22 cellular contexts compared by ENCODE assay signal in the genomic region with DNA sequence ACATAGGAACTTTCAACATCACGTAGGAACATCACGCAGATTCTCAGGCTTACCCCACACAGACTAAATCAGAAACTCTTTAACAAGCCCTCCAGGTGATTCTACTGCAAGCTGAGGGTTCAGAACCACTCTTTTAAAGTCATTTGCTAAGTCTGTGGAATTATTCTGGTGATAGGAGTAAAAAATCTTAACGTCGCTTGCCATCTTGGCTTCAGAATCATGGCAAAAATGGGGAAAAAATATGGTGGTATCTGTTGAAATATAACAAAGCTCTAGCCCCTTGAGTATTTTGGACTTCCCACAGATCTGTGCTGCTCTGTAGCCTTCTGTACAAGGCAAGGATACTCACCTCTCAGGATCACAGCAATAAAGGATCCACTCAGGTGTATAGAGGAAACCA. TPM values are rescaled to one million over a fixed set of nuclear protein-coding genes. Genes with fewer than 3 reads are reported as not detected.
DNase-seq lines count a peak whose midpoint lies in the region; ATAC-seq and TF ChIP-seq lines count a peak whose summit lies in the region.
"Had no signal": no experiment of that assay in that cellular context is flagged by ENCODE, and none has a peak within 500 bp of the region (broad histone marks: within the 10 kb centered on the region; RNA-seq: fewer than 3 reads in every experiment).

No MANE protein-coding gene starts in this region.

- intact Hi-C loops in heart right ventricle (cut with DNase I) (loop anchor here in 1 of 10 donors (5.0 kb wide), 1 partner anchor 74 kb away; no protein-coding TSS in a partner anchor), left cardiac atrium (cut with DNase I) (no loop called here), uterus (cut with DNase I; ENCODE audit: low total_unique reads) (no loop called here)

- ATAC-seq in heart right ventricle = no peak
- no peak for ATAC-seq in left cardiac atrium
- no peak for ATAC-seq in GM21515 (IDR thresholded peaks at IDR 0.05; ENCODE audit: unreplicated experiment)
- ATAC-seq: HepG2; stimulated activated memory B cell treated with anti-CD40 and anti-IgM and Interleukin-4, amounts not matched to agents 10 μg/mL and 1 μg/mL and 100 μg/mL, for 72 hours had no signal

- TF ChIP-seq POLR2A in uterus (IDR thresholded peaks at IDR 0.05) (no peak), Peyer's patch (IDR thresholded peaks at IDR 0.05) (no peak)

- 97% methylated on average over 4 of the region's 4 CpGs for WGBS in heart right ventricle, 2 donors
- WGBS in neuronal stem cell (ENCODE audit: extremely low coverage in 2 of 2, insufficient read length in 2 of 2, insufficient replicate concordance in 1 of 2), 2 donors = no CpG with 5 or more reads among the region's 4 CpGs

- H4K8ac ChIP-seq in neuronal stem cell (ENCODE audit: low read depth, low read length) = no peak overlapping the region

- no peaks in the 10 kb centered on the region for H3K9me3 ChIP-seq in heart right ventricle
- peaks cover 0 to 3% of the 10 kb centered on the region in 2 donors for H3K9me3 ChIP-seq in neuronal stem cell (replicated peaks in 1 of 2; ENCODE audit: control insufficient read depth in 2 of 2, insufficient read depth in 1 of 2, low read depth in 1 of 2, low read length in 2 of 2)
- H3K9me3 ChIP-seq in uterus = no peaks in the 10 kb centered on the region
- no peaks in the 10 kb centered on the region for H3K9me3 ChIP-seq in Peyer's patch
- H3K9me3 ChIP-seq: colonic mucosa, SJSA1, thyroid gland had no signal

- no peak overlapping the region for H3K14ac ChIP-seq in neuronal stem cell (ENCODE audit: low read length)

- no peak overlapping the region for H2BK15ac ChIP-seq in neuronal stem cell (ENCODE audit: low read length)

- no peaks in the 10 kb centered on the region for H3K79me1 ChIP-seq in neuronal stem cell (ENCODE audit: low read depth, low read length)

- H3K4me1 ChIP-seq in heart right ventricle (peaks cover 24 to 100% (median 95%) of the 10 kb centered on the region in 9 donors), neuronal stem cell (ENCODE audit: control insufficient read depth in 2 of 2, insufficient read depth in 1 of 2, low read depth in 1 of 2, low read length in 2 of 2) (peaks cover 10 to 13% of the 10 kb centered on the region in 2 donors), uterus (peaks cover 27 to 51% of the 10 kb centered on the region in 2 donors), Peyer's patch (peaks cover 0 to 70% (median 9%) of the 10 kb centered on the region in 4 donors)
- H3K4me1 ChIP-seq: colonic mucosa had no signal

- H2BK12ac ChIP-seq in neuronal stem cell (ENCODE audit: low read length) = no peak overlapping the region

- H3K18ac ChIP-seq in neuronal stem cell (ENCODE audit: low read length) = no peak overlapping the region

- H3K4me3 ChIP-seq in heart right ventricle = no peak overlapping the region
- no peak overlapping the region for H3K4me3 ChIP-seq in brain microvascular endothelial cell (ENCODE audit: low read depth, low read length)
- no peak overlapping the region for H3K4me3 ChIP-seq in neuronal stem cell (ENCODE audit: low read length in 2 of 2)
- no peak overlapping the region for H3K4me3 ChIP-seq in uterus
- no peak overlapping the region for H3K4me3 ChIP-seq in Peyer's patch
- H3K4me3 ChIP-seq: colonic mucosa, neural progenitor cell, SJSA1, thyroid gland had no signal

- H2BK5ac ChIP-seq in neuronal stem cell (ENCODE audit: low read length) = no peak overlapping the region

- no peaks in the 10 kb centered on the region for H3K27me3 ChIP-seq in heart right ventricle
- no peaks in the 10 kb centered on the region for H3K27me3 ChIP-seq in brain microvascular endothelial cell (replicated peaks)
- no peaks in the 10 kb centered on the region for H3K27me3 ChIP-seq in neuronal stem cell (ENCODE audit: control insufficient read depth in 3 of 3, insufficient read depth in 3 of 3, low read depth in 1 of 3, low read length in 3 of 3)
- no peaks in the 10 kb centered on the region for H3K27me3 ChIP-seq in uterus
- H3K27me3 ChIP-seq in Peyer's patch = no peaks in the 10 kb centered on the region
- H3K27me3 ChIP-seq: colonic mucosa, neural progenitor cell, SJSA1, thyroid gland had no signal

- H3K36me3 ChIP-seq in heart right ventricle (peaks cover 0 to 22% (median 0%) of the 10 kb centered on the region in 9 donors), brain microvascular endothelial cell (replicated peaks) (peaks cover 3% of the 10 kb centered on the region), neuronal stem cell (replicated peaks in 1 of 2; ENCODE audit: control insufficient read depth in 2 of 2, insufficient read depth in 2 of 2, low read length in 2 of 2) (peaks cover 2 to 5% of the 10 kb centered on the region in 2 donors), uterus (no peaks in the 10 kb centered on the region), Peyer's patch (no peaks in the 10 kb centered on the region)
- H3K36me3 ChIP-seq: colonic mucosa, neural progenitor cell, thyroid gland had no signal

- H3K4ac ChIP-seq in neuronal stem cell (ENCODE audit: low read length) = no peak overlapping the region

- in situ Hi-C loops in brain microvascular endothelial cell (cut with HindIII; ENCODE audit: low pct_ligation_motif_present, low sequenced_read_pairs) = no loop called here

- peak overlapping the region; percentile 54 for H3K9ac ChIP-seq in neuronal stem cell (ENCODE audit: low read depth, low read length, poor library complexity)
- H3K9ac ChIP-seq: neural progenitor cell had no signal

- no peak overlapping the region for H2BK120ac ChIP-seq in neuronal stem cell (ENCODE audit: low read depth, low read length)

- no peak overlapping the region for H3K23ac ChIP-seq in neuronal stem cell (ENCODE audit: low read depth, low read length, poor library complexity)

- H3K4me2 ChIP-seq in neuronal stem cell (ENCODE audit: insufficient read depth, low read length, poor library complexity, severe bottlenecking) = no peak overlapping the region
- H3K4me2 ChIP-seq: neural progenitor cell had no signal

- H2AFZ ChIP-seq in neuronal stem cell (ENCODE audit: low read length) = no peak overlapping the region
- H2AFZ ChIP-seq: neural progenitor cell had no signal

- no peak overlapping the region for H2AK5ac ChIP-seq in neuronal stem cell (ENCODE audit: low read depth, low read length)

- DNase-seq in heart right ventricle (no peak), left cardiac atrium (no peak), brain microvascular endothelial cell (no peak), neuronal stem cell (ENCODE audit: low spot score) (no peak), uterus (no peak), SIG-M5 (lab: John Stamatoyannopoulos, UW) (no peak), Peyer's patch (no peak)
- DNase-seq: activated CD4-positive, alpha-beta memory T cell treated with anti-CD3 and anti-CD28 coated beads, Interleukin-2, amount 10 ng/mL, durations not matched to agents 7 days and 5 days; activated naive CD4-positive, alpha-beta T cell treated with anti-CD3 and anti-CD28 coated beads for 36 hours; activated T-cell treated with anti-CD3 and anti-CD28 coated beads, Interleukin-2, amount 50 U/mL, for 24 hours; colonic mucosa; mesendoderm; NCI-H146; NCI-H748 treated with DMSO at 0.1 percent for 48 hours; thyroid gland; WERI-Rb-1 had no signal

- peak overlapping the region in 6 of 10 donors; percentile 37 to 58 (median 50) for H3K27ac ChIP-seq in heart right ventricle
- H3K27ac ChIP-seq in brain microvascular endothelial cell = peak overlapping the region; percentile 43
- H3K27ac ChIP-seq in neuronal stem cell (replicated peaks; ENCODE audit: low read length) = no peak overlapping the region
- peak overlapping the region; percentile 79 to 93 for H3K27ac ChIP-seq in uterus
- H3K27ac ChIP-seq in Peyer's patch = peak overlapping the region in 1 of 4 donors; percentile 23
- H3K27ac ChIP-seq: C4-2B, colonic mucosa, neural progenitor cell, WERI-Rb-1 had no signal

- H4K91ac ChIP-seq in neuronal stem cell (ENCODE audit: low read depth, low read length, poor library complexity) = no peak overlapping the region

- TF ChIP-seq CTCF in heart right ventricle (IDR thresholded peaks at IDR 0.05) (no peak), brain microvascular endothelial cell (IDR thresholded peaks at IDR 0.05; ENCODE audit: low read depth, low read length, missing control alignments) (no peak), uterus (IDR thresholded peaks at IDR 0.05) (no peak), Peyer's patch (IDR thresholded peaks at IDR 0.05) (no peak)

RNA-seq across cellular contexts. Expression of gene FOXO3, which starts 17.4 kb away (rescaled TPM):
- total RNA-seq in heart right ventricle = 10 to 100 TPM; 29.4 to 52.6 (median 37.7) TPM
- polyA plus RNA-seq in heart right ventricle = 10 to 100 TPM; 16.8 to 19.3 TPM
- total RNA-seq in left cardiac atrium = 10 to 100 TPM; 34.0 to 38.6 TPM
- polyA plus RNA-seq in neuronal stem cell (2013, experiment 1 of 2) = 15.5 TPM
- 16.5 TPM for polyA plus RNA-seq in neuronal stem cell (2013, experiment 2 of 2)
- 10 to 100 TPM; 52.3 to 71.2 (median 61.3) TPM for total RNA-seq in uterus
- total RNA-seq in Peyer's patch = 10 to 100 TPM; 34.3 to 61.1 (median 49.7) TPM
